ENCODE assay signal across 36 cellular contexts in genomic region chr2:228040995-228041394, GRCh38.
"Had no signal": no experiment of that assay in that cellular context is flagged by ENCODE, and none has a peak within 500 bp of the region (broad histone marks: within the 10 kb centered on the region; RNA-seq: fewer than 3 reads in every experiment).

No MANE protein-coding gene starts in this region.

- H3K4me3 ChIP-seq: MG63 had no signal

- H3K36me3 ChIP-seq: MG63 had no signal

- H3K9me3 ChIP-seq: MG63 had no signal

- DNase-seq: Karpas-422, Kasumi-1, MG63, MM.1S, MV-4-11, NCI-H1048, NCI-H1092, NCI-H1092 treated with DMSO at 0.1 percent for 48 hours, NCI-H1105, NCI-H1105 treated with DMSO at 0.1 percent for 48 hours, NCI-H1417, NCI-H1417 treated with DMSO at 0.1 percent for 48 hours, NCI-H1436, NCI-H1436 treated with DMSO at 0.1 percent for 48 hours, NCI-H146, NCI-H1694, NCI-H1694 treated with DMSO at 0.1 percent for 48 hours, NCI-H187, NCI-H187 treated with DMSO at 0.1 percent for 48 hours, NCI-H1930, NCI-H2029, NCI-H2029 treated with DMSO at 0.1 percent for 48 hours, NCI-H2081, NCI-H2081 treated with DMSO at 0.1 percent for 48 hours, NCI-H2107, NCI-H2171, NCI-H2171 treated with DMSO at 0.1 percent for 48 hours, NCI-H2227 treated with DMSO at 0.1 percent for 48 hours, NCI-H226, NCI-H345, NCI-H446, NCI-H446 treated with DMSO at 0.1 percent for 48 hours, NCI-H510A, NCI-H510A treated with DMSO at 0.1 percent for 48 hours, NCI-H524, NCI-H524 treated with DMSO at 0.1 percent for 48 hours had no signal

- H3K27me3 ChIP-seq: MG63 had no signal
